In the genomic region with DNA sequence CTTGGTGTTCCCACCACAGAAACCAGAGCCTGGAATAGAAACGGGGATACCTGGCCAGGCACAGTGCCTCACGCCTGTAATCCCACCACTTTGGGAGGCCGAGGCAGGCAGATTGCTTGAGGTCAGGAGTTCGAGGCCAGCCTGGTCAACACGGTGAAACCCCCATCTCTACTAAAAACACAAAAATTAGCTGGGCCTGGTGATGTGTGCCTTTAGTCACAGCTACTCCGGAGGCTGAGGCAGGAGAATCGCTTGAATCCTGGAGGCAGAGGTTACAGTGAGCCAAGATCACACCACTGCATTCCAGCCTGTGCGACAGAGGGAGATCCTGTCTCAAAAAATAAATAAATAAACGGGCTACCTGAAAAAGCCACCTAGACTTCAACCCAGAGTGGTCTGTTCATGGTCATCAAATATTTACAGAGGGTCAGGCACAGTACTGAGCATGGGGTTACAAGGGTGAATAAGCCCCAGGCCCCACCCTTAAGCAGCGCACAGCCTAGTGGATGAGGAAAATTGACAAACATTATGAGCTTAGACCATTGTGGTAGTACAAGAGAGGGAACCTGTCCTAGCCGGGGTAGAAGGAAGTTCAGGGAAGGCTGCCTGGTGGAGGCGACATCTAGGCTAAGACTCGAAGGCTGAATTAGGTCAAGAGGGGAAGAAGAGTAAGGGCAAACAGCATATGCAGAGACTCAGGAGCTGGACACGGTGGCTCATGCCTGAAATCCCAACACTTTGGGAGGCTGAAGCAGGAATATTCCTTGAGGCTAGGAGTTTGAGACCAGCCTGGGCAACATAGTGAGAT, we compare ENCODE assay signal across 1 cellular context.
TF ChIP-seq lines count a peak whose summit lies in the region.

No MANE protein-coding gene starts in this region.

TF ChIP-seq in HepG2, 621 proteins besides CTCF, POLR2A, EP300 and RAD21 (continued from another document and continues in another):
- TF ChIP-seq, protein P1, sequence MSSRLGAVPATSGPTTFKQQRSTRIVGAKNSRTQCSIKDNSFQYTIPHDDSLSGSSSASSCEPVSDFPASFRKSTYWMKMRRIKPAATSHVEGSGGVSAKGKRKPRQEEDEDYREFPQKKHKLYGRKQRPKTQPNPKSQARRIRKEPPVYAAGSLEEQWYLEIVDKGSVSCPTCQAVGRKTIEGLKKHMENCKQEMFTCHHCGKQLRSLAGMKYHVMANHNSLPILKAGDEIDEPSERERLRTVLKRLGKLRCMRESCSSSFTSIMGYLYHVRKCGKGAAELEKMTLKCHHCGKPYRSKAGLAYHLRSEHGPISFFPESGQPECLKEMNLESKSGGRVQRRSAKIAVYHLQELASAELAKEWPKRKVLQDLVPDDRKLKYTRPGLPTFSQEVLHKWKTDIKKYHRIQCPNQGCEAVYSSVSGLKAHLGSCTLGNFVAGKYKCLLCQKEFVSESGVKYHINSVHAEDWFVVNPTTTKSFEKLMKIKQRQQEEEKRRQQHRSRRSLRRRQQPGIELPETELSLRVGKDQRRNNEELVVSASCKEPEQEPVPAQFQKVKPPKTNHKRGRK (CRISPR knock-in tag; IDR thresholded peaks at IDR 0.05), result no peak
- TF ChIP-seq ZNF232 (CRISPR knock-in tag; IDR thresholded peaks at IDR 0.05; ENCODE audit: borderline replicate concordance), result peak; percentile 63; the same call in 1 of the 2 replicates
- TF ChIP-seq, protein P2, sequence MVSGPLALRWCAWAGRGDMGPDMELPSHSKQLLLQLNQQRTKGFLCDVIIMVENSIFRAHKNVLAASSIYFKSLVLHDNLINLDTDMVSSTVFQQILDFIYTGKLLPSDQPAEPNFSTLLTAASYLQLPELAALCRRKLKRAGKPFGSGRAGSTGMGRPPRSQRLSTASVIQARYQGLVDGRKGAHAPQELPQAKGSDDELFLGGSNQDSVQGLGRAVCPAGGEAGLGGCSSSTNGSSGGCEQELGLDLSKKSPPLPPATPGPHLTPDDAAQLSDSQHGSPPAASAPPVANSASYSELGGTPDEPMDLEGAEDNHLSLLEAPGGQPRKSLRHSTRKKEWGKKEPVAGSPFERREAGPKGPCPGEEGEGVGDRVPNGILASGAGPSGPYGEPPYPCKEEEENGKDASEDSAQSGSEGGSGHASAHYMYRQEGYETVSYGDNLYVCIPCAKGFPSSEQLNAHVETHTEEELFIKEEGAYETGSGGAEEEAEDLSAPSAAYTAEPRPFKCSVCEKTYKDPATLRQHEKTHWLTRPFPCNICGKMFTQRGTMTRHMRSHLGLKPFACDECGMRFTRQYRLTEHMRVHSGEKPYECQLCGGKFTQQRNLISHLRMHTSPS (CRISPR knock-in tag; IDR thresholded peaks at IDR 0.05; ENCODE audit: low read depth), result peak; percentile 52; the same call in 1 of the 2 replicates
- TF ChIP-seq FOXA1 (IDR thresholded peaks at IDR 0.05), result 0 out of 2 replicates have a peak, but pooled peaks have one; percentile 31
- peak; percentile 83 for TF ChIP-seq FOXA1 (CRISPR knock-in tag; IDR thresholded peaks at IDR 0.05)
- 0 out of 2 replicates have a peak, but pooled peaks have one; percentile 1 for TF ChIP-seq ZNF572 (CRISPR knock-in tag; IDR thresholded peaks at IDR 0.05)
- peak; percentile 44; the same call in 1 of the 2 replicates for TF ChIP-seq ZNF570 (CRISPR knock-in tag; IDR thresholded peaks at IDR 0.05; ENCODE audit: borderline replicate concordance)
- TF ChIP-seq SPEN (CRISPR knock-in tag; IDR thresholded peaks at IDR 0.05; ENCODE audit: low read depth), result peak; percentile 87; the same call in 1 of the 2 replicates
- no peak for TF ChIP-seq ZNF329 (CRISPR knock-in tag; IDR thresholded peaks at IDR 0.05; ENCODE audit: low read depth)
- TF ChIP-seq TBP (CRISPR knock-in tag; IDR thresholded peaks at IDR 0.05), result no peak; the same call in 1 of the 2 replicates
- TF ChIP-seq KDM3A (CRISPR knock-in tag; IDR thresholded peaks at IDR 0.05; ENCODE audit: low read depth), result no peak; the same call in none of the 2 replicates
- TF ChIP-seq CBX5 (CRISPR knock-in tag; IDR thresholded peaks at IDR 0.05; ENCODE audit: borderline replicate concordance), result peak; percentile 21; the same call in 1 of the 2 replicates
- peak; percentile 96 for TF ChIP-seq PITX1 (CRISPR knock-in tag; IDR thresholded peaks at IDR 0.05)
- no peak for TF ChIP-seq JUNB (CRISPR knock-in tag; IDR thresholded peaks at IDR 0.05; ENCODE audit: borderline replicate concordance)
- TF ChIP-seq HMGA1 (CRISPR knock-in tag; conservative IDR thresholded peaks at IDR 0.05), result no peak
- TF ChIP-seq EZH2 (conservative IDR thresholded peaks at IDR 0.05; ENCODE audit: low read depth, low read length), result no peak
- TF ChIP-seq HNRNPK (IDR thresholded peaks at IDR 0.05; ENCODE audit: low read depth, low read length, poor library complexity, severe bottlenecking), result no peak
- TF ChIP-seq ZNF737 (CRISPR knock-in tag; IDR thresholded peaks at IDR 0.05; ENCODE audit: borderline replicate concordance), result peak; percentile 82; the same call in 1 of the 2 replicates
- peak; percentile 45; the same call in 1 of the 2 replicates for TF ChIP-seq SP2 (CRISPR knock-in tag; IDR thresholded peaks at IDR 0.05)
- TF ChIP-seq, protein P3, sequence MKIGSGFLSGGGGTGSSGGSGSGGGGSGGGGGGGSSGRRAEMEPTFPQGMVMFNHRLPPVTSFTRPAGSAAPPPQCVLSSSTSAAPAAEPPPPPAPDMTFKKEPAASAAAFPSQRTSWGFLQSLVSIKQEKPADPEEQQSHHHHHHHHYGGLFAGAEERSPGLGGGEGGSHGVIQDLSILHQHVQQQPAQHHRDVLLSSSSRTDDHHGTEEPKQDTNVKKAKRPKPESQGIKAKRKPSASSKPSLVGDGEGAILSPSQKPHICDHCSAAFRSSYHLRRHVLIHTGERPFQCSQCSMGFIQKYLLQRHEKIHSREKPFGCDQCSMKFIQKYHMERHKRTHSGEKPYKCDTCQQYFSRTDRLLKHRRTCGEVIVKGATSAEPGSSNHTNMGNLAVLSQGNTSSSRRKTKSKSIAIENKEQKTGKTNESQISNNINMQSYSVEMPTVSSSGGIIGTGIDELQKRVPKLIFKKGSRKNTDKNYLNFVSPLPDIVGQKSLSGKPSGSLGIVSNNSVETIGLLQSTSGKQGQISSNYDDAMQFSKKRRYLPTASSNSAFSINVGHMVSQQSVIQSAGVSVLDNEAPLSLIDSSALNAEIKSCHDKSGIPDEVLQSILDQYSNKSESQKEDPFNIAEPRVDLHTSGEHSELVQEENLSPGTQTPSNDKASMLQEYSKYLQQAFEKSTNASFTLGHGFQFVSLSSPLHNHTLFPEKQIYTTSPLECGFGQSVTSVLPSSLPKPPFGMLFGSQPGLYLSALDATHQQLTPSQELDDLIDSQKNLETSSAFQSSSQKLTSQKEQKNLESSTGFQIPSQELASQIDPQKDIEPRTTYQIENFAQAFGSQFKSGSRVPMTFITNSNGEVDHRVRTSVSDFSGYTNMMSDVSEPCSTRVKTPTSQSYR (CRISPR knock-in tag; IDR thresholded peaks at IDR 0.05; ENCODE audit: borderline replicate concordance), result peak; percentile 79; the same call in 1 of the 2 replicates
- peak; percentile 83; the same call in 1 of the 2 replicates for TF ChIP-seq ZNF792 (CRISPR knock-in tag; IDR thresholded peaks at IDR 0.05)
- 0 out of 2 replicates have a peak, but pooled peaks have one; percentile 27 for TF ChIP-seq ZNF230 (CRISPR knock-in tag; IDR thresholded peaks at IDR 0.05)
- no peak for TF ChIP-seq YY1 (IDR thresholded peaks at IDR 0.05; ENCODE audit: insufficient read depth, insufficient replicate concordance, low read depth, low read length)
- TF ChIP-seq FOXC1 (CRISPR knock-in tag; IDR thresholded peaks at IDR 0.05; ENCODE audit: borderline replicate concordance), result no peak
- 0 out of 2 replicates have a peak, but pooled peaks have one; percentile 19 for TF ChIP-seq KDM5A (IDR thresholded peaks at IDR 0.05; ENCODE audit: borderline replicate concordance, low read length)
- TF ChIP-seq, protein P4, sequence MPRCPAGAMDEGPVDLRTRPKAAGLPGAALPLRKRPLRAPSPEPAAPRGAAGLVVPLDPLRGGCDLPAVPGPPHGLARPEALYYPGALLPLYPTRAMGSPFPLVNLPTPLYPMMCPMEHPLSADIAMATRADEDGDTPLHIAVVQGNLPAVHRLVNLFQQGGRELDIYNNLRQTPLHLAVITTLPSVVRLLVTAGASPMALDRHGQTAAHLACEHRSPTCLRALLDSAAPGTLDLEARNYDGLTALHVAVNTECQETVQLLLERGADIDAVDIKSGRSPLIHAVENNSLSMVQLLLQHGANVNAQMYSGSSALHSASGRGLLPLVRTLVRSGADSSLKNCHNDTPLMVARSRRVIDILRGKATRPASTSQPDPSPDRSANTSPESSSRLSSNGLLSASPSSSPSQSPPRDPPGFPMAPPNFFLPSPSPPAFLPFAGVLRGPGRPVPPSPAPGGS (CRISPR knock-in tag; IDR thresholded peaks at IDR 0.05), result 0 out of 2 replicates have a peak, but pooled peaks have one; percentile 72
- TF ChIP-seq ZEB1 (IDR thresholded peaks at IDR 0.05; ENCODE audit: insufficient replicate concordance, low read depth), result peak; percentile 94
- peak; percentile 20; the same call in 1 of the 2 replicates for TF ChIP-seq SNAI1 (CRISPR knock-in tag; IDR thresholded peaks at IDR 0.05; ENCODE audit: borderline replicate concordance)
- TF ChIP-seq, protein P5, sequence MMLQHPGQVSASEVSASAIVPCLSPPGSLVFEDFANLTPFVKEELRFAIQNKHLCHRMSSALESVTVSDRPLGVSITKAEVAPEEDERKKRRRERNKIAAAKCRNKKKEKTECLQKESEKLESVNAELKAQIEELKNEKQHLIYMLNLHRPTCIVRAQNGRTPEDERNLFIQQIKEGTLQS (CRISPR knock-in tag; IDR thresholded peaks at IDR 0.05), result peak; percentile 47; the same call in 1 of the 2 replicates
- peak; percentile 94 for TF ChIP-seq ZNF264 (CRISPR knock-in tag; IDR thresholded peaks at IDR 0.05)
- TF ChIP-seq HMG20B (CRISPR knock-in tag; conservative IDR thresholded peaks at IDR 0.05), result peak; percentile 79
- TF ChIP-seq SP5 (CRISPR knock-in tag; IDR thresholded peaks at IDR 0.05; ENCODE audit: borderline replicate concordance, low read depth), result peak; percentile 92
- TF ChIP-seq, protein P6, sequence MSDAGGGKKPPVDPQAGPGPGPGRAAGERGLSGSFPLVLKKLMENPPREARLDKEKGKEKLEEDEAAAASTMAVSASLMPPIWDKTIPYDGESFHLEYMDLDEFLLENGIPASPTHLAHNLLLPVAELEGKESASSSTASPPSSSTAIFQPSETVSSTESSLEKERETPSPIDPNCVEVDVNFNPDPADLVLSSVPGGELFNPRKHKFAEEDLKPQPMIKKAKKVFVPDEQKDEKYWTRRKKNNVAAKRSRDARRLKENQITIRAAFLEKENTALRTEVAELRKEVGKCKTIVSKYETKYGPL (CRISPR knock-in tag; IDR thresholded peaks at IDR 0.05), result no peak
- TF ChIP-seq ZNF644 (CRISPR knock-in tag; IDR thresholded peaks at IDR 0.05; ENCODE audit: low read depth), result peak; percentile 70
- peak; percentile 99 for TF ChIP-seq RARA (CRISPR knock-in tag; IDR thresholded peaks at IDR 0.05)
- peak; percentile 25; the same call in 1 of the 2 replicates for TF ChIP-seq NFYB (CRISPR knock-in tag; IDR thresholded peaks at IDR 0.05)
- no peak for TF ChIP-seq SIN3B (IDR thresholded peaks at IDR 0.05; ENCODE audit: low read length)
- TF ChIP-seq ZFP90 (CRISPR knock-in tag; IDR thresholded peaks at IDR 0.05; ENCODE audit: borderline replicate concordance), result 0 out of 2 replicates have a peak, but pooled peaks have one; percentile 11
- TF ChIP-seq, protein P7, sequence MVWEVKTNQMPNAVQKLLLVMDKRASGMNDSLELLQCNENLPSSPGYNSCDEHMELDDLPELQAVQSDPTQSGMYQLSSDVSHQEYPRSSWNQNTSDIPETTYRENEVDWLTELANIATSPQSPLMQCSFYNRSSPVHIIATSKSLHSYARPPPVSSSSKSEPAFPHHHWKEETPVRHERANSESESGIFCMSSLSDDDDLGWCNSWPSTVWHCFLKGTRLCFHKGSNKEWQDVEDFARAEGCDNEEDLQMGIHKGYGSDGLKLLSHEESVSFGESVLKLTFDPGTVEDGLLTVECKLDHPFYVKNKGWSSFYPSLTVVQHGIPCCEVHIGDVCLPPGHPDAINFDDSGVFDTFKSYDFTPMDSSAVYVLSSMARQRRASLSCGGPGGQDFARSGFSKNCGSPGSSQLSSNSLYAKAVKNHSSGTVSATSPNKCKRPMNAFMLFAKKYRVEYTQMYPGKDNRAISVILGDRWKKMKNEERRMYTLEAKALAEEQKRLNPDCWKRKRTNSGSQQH (CRISPR knock-in tag; IDR thresholded peaks at IDR 0.05; ENCODE audit: low read depth), result no peak
- TF ChIP-seq, protein P8, sequence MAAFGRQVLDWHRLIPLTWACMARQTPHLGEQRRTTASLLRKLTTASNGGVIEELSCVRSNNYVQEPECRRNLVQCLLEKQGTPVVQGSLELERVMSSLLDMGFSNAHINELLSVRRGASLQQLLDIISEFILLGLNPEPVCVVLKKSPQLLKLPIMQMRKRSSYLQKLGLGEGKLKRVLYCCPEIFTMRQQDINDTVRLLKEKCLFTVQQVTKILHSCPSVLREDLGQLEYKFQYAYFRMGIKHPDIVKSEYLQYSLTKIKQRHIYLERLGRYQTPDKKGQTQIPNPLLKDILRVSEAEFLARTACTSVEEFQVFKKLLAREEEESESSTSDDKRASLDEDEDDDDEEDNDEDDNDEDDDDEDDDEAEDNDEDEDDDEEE (CRISPR knock-in tag; IDR thresholded peaks at IDR 0.05), result peak; percentile 53; the same call in 1 of the 2 replicates
- TF ChIP-seq ZSCAN21 (CRISPR knock-in tag; IDR thresholded peaks at IDR 0.05; ENCODE audit: borderline replicate concordance), result peak; percentile 92
- peak; percentile 20; the same call in 1 of the 2 replicates for TF ChIP-seq NFYC (CRISPR knock-in tag; IDR thresholded peaks at IDR 0.05)
- no peak for TF ChIP-seq FOSL1 (CRISPR knock-in tag; IDR thresholded peaks at IDR 0.05; ENCODE audit: borderline replicate concordance)
- TF ChIP-seq CEBPG (CRISPR knock-in tag; IDR thresholded peaks at IDR 0.05), result peak; percentile 71
- no peak for TF ChIP-seq CEBPB (IDR thresholded peaks at IDR 0.05; ENCODE audit: borderline replicate concordance, low read depth, low read length)
- TF ChIP-seq SMAD9 (CRISPR knock-in tag; IDR thresholded peaks at IDR 0.05), result peak; percentile 35; the same call in 1 of the 2 replicates
- TF ChIP-seq ETV6 (CRISPR knock-in tag; conservative IDR thresholded peaks at IDR 0.05), result no peak; the same call in 1 of the 2 replicates
- 0 out of 2 replicates have a peak, but pooled peaks have one; percentile 54 for TF ChIP-seq ZBTB1 (CRISPR knock-in tag; IDR thresholded peaks at IDR 0.05; ENCODE audit: borderline replicate concordance)
- no peak for TF ChIP-seq SALL2 (CRISPR knock-in tag; IDR thresholded peaks at IDR 0.05)
- no peak for TF ChIP-seq POLR2AphosphoS2 (IDR thresholded peaks at IDR 0.05; ENCODE audit: low read depth, low read length)
- TF ChIP-seq, protein P9, sequence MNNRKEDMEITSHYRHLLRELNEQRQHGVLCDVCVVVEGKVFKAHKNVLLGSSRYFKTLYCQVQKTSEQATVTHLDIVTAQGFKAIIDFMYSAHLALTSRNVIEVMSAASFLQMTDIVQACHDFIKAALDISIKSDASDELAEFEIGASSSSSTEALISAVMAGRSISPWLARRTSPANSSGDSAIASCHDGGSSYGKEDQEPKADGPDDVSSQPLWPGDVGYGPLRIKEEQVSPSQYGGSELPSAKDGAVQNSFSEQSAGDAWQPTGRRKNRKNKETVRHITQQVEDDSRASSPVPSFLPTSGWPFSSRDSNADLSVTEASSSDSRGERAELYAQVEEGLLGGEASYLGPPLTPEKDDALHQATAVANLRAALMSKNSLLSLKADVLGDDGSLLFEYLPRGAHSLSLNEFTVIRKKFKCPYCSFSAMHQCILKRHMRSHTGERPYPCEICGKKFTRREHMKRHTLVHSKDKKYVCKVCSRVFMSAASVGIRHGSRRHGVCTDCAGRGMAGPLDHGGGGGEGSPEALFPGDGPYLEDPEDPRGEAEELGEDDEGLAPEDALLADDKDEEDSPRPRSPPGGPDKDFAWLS (CRISPR knock-in tag; IDR thresholded peaks at IDR 0.05; ENCODE audit: borderline replicate concordance), result peak; percentile 25; the same call in 1 of the 2 replicates
- peak; percentile 90 for TF ChIP-seq ZNF350 (CRISPR knock-in tag; IDR thresholded peaks at IDR 0.05; ENCODE audit: borderline replicate concordance, low read depth)
- no peak for TF ChIP-seq ZNF552 (CRISPR knock-in tag; IDR thresholded peaks at IDR 0.05; ENCODE audit: borderline replicate concordance)
